Comparison of ENCODE assay signal across 8 cellular contexts in the genomic region with DNA sequence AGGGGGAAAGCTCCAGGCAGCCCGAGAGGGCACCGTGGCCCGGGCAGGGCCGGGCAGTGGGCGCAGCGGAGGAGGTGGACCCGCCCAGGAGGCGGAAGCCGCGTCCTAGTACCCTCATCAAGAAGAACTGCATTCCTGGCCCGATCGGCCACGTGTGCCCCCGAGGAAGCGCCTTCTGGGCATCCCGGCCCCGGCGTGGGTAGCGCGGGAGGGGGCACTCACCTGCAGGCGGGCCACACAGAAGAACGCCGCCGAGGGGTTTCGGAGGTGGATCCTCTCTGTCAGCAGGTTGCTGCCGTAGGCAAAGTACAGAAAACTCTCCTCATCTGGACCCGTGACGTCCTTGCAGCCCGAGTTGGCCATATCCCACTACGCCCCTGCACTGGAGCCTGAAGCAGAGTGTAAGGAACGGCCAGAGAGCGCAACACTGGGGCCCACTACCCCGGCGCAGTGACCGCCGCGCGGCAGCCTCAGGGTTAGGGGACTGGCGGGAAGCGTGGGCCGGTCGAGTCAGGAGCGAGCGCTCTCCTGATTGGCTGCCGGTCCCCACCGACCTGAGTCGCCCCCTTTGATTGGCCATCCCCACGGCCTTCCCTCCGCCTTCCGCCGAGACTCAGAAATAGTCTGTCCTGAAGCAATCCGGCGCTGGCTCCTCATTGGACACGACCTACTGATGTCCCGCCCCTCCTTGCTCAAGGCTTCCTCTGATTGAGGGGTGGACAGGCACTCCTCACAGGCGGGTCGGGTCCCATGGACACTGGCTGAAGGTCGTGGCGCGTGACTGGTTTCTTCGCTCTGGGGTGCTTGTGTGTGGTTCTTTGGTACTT. TPM values are rescaled to one million over a fixed set of nuclear protein-coding genes. Genes with fewer than 3 reads are reported as not detected.
A peak's percentile ranks its signal among the peaks of the same experiment; 100 is the strongest.
DNase-seq lines count a peak whose midpoint lies in the region; ATAC-seq and TF ChIP-seq lines count a peak whose summit lies in the region.

A gene with protein sequence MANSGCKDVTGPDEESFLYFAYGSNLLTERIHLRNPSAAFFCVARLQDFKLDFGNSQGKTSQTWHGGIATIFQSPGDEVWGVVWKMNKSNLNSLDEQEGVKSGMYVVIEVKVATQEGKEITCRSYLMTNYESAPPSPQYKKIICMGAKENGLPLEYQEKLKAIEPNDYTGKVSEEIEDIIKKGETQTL (minus strand): TSS at position 483 of the 827 bp plus-strand sequence. CDS start 120 bp downstream, at position 363.

- H3K27me3 Mint-ChIP-seq in T-helper 17 cell: no peaks in the 10 kb centered on the region

- peak within 1 kb of the TSS; percentile 92 for H3K27ac Mint-ChIP-seq in T-helper 17 cell

- ATAC-seq in HG02885 (IDR thresholded peaks at IDR 0.05; ENCODE audit: poor library complexity, unreplicated experiment) (peak; percentile 98), T-helper 17 cell (peak; percentile 99)

- H3K4me1 Mint-ChIP-seq in T-helper 17 cell: peaks cover 24% of the 10 kb centered on the region

- 0% methylated on average over 61 of the region's 61 CpGs for WGBS in prostate gland
- WGBS in urinary bladder: under 1% methylated on average over 61 of the region's 61 CpGs

- H3K4me1 ChIP-seq in left ventricle myocardium inferior: peaks cover 28% of the 10 kb centered on the region
- peaks cover 3% of the 10 kb centered on the region for H3K4me1 ChIP-seq in prostate gland (replicated peaks)
- no peaks in the 10 kb centered on the region for H3K4me1 ChIP-seq in urinary bladder (ENCODE audit: insufficient read depth)

- H3K4me3 Mint-ChIP-seq in T-helper 17 cell: peak within 1 kb of the TSS; percentile 97

- TF ChIP-seq POLR2A in GM15510 (IDR thresholded peaks at IDR 0.05; ENCODE audit: borderline replicate concordance, extremely low read depth, insufficient read length): peak; percentile 90
- TF ChIP-seq POLR2A in prostate gland (IDR thresholded peaks at IDR 0.05): peak; percentile 66

- H3K9me3 ChIP-seq in T-helper 17 cell (ENCODE audit: control insufficient read depth, low read length, poor library complexity, severe bottlenecking): no peaks in the 10 kb centered on the region
- no peaks in the 10 kb centered on the region for H3K9me3 ChIP-seq in left ventricle myocardium inferior (replicated peaks)
- no peaks in the 10 kb centered on the region for H3K9me3 ChIP-seq in prostate gland

- H3K36me3 Mint-ChIP-seq in T-helper 17 cell (ENCODE audit: low read depth): peaks cover 3% of the 10 kb centered on the region

- H3K27me3 ChIP-seq in left ventricle myocardium inferior (ENCODE audit: low read depth): no peaks in the 10 kb centered on the region
- H3K27me3 ChIP-seq in prostate gland (replicated peaks; ENCODE audit: insufficient read depth): no peaks in the 10 kb centered on the region

- H3K36me3 ChIP-seq in left ventricle myocardium inferior (no peaks in the 10 kb centered on the region), prostate gland (no peaks in the 10 kb centered on the region), urinary bladder (ENCODE audit: insufficient read depth) (no peaks in the 10 kb centered on the region)

- peak within 1 kb of the TSS; percentile 91 for H3K27ac ChIP-seq in left ventricle myocardium inferior (replicated peaks)
- peak within 1 kb of the TSS; percentile 85 for H3K27ac ChIP-seq in prostate gland
- peak within 1 kb of the TSS; percentile 86 for H3K27ac ChIP-seq in urinary bladder (ENCODE audit: low read depth)

- DNase-seq in NCI-H1694 treated with DMSO at 0.1 percent for 48 hours (lab: John Stamatoyannopoulos, UW): peak; percentile 99
- peak; percentile 89 to 94 (median 93) for DNase-seq in T-helper 17 cell
- peak; percentile 79 to 100 (median 98) for DNase-seq in amygdala (lab: John Stamatoyannopoulos, UW)
- peak; percentile 99 for DNase-seq in left ventricle myocardium inferior
- DNase-seq in prostate gland (ENCODE audit: low spot score): peak; percentile 100

- TF ChIP-seq CTCF in left ventricle myocardium inferior (IDR thresholded peaks at IDR 0.05; ENCODE audit: borderline replicate concordance) (no peak), prostate gland (IDR thresholded peaks at IDR 0.05) (no peak)

- peak within 1 kb of the TSS; percentile 80 for H3K4me3 ChIP-seq in left ventricle myocardium inferior
- peak within 1 kb of the TSS; percentile 73 to 85 for H3K4me3 ChIP-seq in prostate gland
- H3K4me3 ChIP-seq in urinary bladder (ENCODE audit: low read depth, low read length): peak within 1 kb of the TSS; percentile 78

- intact Hi-C loops in left ventricle myocardium inferior (cut with micrococcal nuclease) (no loop called here), prostate gland (cut with DNase I) (loop anchor here (1.0 kb wide), 1 partner anchor 26 kb away; a partner anchor contains a TSS)

RNA-seq across cellular contexts. Expression of the gene that starts here (rescaled TPM):
- total RNA-seq in T-helper 17 cell: 1 to 10 TPM; 8.4 to 9.6 TPM
- total RNA-seq in left ventricle myocardium inferior: 18.9 TPM
- total RNA-seq in prostate gland: 10 to 100 TPM; 14.7 to 54.0 TPM
- 33.6 TPM for total RNA-seq in urinary bladder
- 36.1 TPM for polyA plus RNA-seq in urinary bladder

Comparison
In these comparisons a context has a peak if more than half of its experiments do, and no peak if none do; other contexts are left out.
1. Peak in every context shown above with its lines: DNase-seq, ATAC-seq, H3K4me3 ChIP-seq and H3K27ac ChIP-seq.